ENCODE assay signal across 10 cellular contexts in genomic region chr9:97564291-97565175, GRCh38.
DNase-seq lines count a peak whose midpoint lies in the region; ATAC-seq, FAIRE-seq and TF ChIP-seq lines count a peak whose summit lies in the region.
"Had no signal": no experiment of that assay in that cellular context is flagged by ENCODE, and none has a peak within 500 bp of the region (broad histone marks: within the 10 kb centered on the region; RNA-seq: fewer than 3 reads in every experiment).

No MANE protein-coding gene starts in this region.

- H3K4me3 ChIP-seq in IMR-90 (ENCODE audit: insufficient read depth, low read depth, low read length): no peak overlapping the region
- H3K4me3 ChIP-seq in astrocyte (ENCODE audit: insufficient read depth, low read depth, low read length): no peak overlapping the region
- H3K4me3 ChIP-seq in right cardiac atrium (ENCODE audit: low read length): no peak overlapping the region
- H3K4me3 ChIP-seq in thoracic aorta: peak overlapping the region; percentile 2
- H3K4me3 ChIP-seq: skin epidermis had no signal

- no peak overlapping the region for H2BK120ac ChIP-seq in IMR-90 (ENCODE audit: low read depth, low read length)

- peaks cover 41% of the 10 kb centered on the region for H3K27me3 Mint-ChIP-seq in astrocyte (ENCODE audit: low read depth, unreplicated experiment)

- H2BK20ac ChIP-seq in IMR-90 (ENCODE audit: low read depth, low read length): no peak overlapping the region

- no peak for FAIRE-seq in astrocyte (lab: Jason Lieb, UNC)

- peaks cover 2% of the 10 kb centered on the region for H3K4me1 Mint-ChIP-seq in astrocyte (ENCODE audit: low read depth, unreplicated experiment)

- TF ChIP-seq CTCF in IMR-90 (conservative IDR thresholded peaks at IDR 0.05; ENCODE audit: low read depth, low read length): no peak
- no peak for TF ChIP-seq CTCF in astrocyte (IDR thresholded peaks at IDR 0.05; ENCODE audit: insufficient read depth, low read depth, low read length)
- TF ChIP-seq CTCF in thoracic aorta (IDR thresholded peaks at IDR 0.05): no peak

- peak overlapping the region; percentile 28; the same call in 1 of the 2 replicates for H2AK5ac ChIP-seq in IMR-90 (ENCODE audit: low read depth, low read length)

- no peak overlapping the region for H3K14ac ChIP-seq in IMR-90 (replicated peaks; ENCODE audit: low read depth, low read length)

- H2AK9ac ChIP-seq in IMR-90 (replicated peaks; ENCODE audit: low read depth, low read length, poor library complexity): no peak overlapping the region

- H3K27ac ChIP-seq in IMR-90 (ENCODE audit: insufficient read depth, low read length) (no peak overlapping the region), astrocyte (ENCODE audit: low read depth, low read length) (no peak overlapping the region), right cardiac atrium (ENCODE audit: low read length) (peak overlapping the region; percentile 50), thoracic aorta (peak overlapping the region; percentile 22 to 41)

- H3K4me1 ChIP-seq in IMR-90 (ENCODE audit: control insufficient read depth, insufficient read depth, low read length): peaks cover 1% of the 10 kb centered on the region; the same call in 1 of the 2 replicates
- peaks cover 3% of the 10 kb centered on the region for H3K4me1 ChIP-seq in astrocyte (ENCODE audit: insufficient read depth, low read length)
- H3K4me1 ChIP-seq in right cardiac atrium (ENCODE audit: control insufficient read depth, insufficient read depth, low read length): peaks cover 20% of the 10 kb centered on the region
- H3K4me1 ChIP-seq in thoracic aorta (ENCODE audit: control insufficient read depth in 1 of 2, low read depth in 2 of 2): peaks cover 19 to 30% of the 10 kb centered on the region in 2 donors

- POLR2A ChIA-PET in IMR-90 (lab: Charles Lee; ENCODE audit: unreplicated experiment): interaction anchor here (0.5 kb wide), 1 partner anchor 63 kb away, joined by 3 read pairs; the partner anchor contains the start of gene TMOD1

- in situ Hi-C loops in IMR-90 (cut with MboI; ENCODE audit: low sequenced_read_pairs): no loop called here

- TF ChIP-seq RAD21 in IMR-90 (IDR thresholded peaks at IDR 0.05; ENCODE audit: low read length): no peak

- H3K79me1 ChIP-seq in IMR-90 (ENCODE audit: low read depth in 1 of 2, low read length in 2 of 2): no peaks in the 10 kb centered on the region

- BruUV-seq in IMR-90 (replicated peaks; lab: Mats Ljungman, UMichigan): no TSS peak

- CTCF ChIA-PET in IMR-90 (lab: Yijun Ruan, JAX): interaction anchor here (0.7 kb wide), 1 partner anchor 1755 kb away, joined by 5 read pairs; no protein-coding TSS in a partner anchor

- H3K9me3 Mint-ChIP-seq in astrocyte (ENCODE audit: unreplicated experiment): peaks cover 5% of the 10 kb centered on the region
- H3K9me3 Mint-ChIP-seq: activated T-cell treated with anti-CD3 and anti-CD28 coated beads, Interleukin-2, amount 50 U/mL, for 4 hours had no signal

- peaks cover 4% of the 10 kb centered on the region for H3K9me1 ChIP-seq in IMR-90 (ENCODE audit: insufficient read depth, low read length)

- 33% methylated on average over 6 of the region's 14 CpGs; no CpG with 5 or more reads in 1 of the 2 experiments for WGBS in IMR-90 (ENCODE audit: extremely low coverage in 2 of 2, insufficient read length in 1 of 2), 2 experiments
- 36% methylated on average over 14 of the region's 14 CpGs for WGBS in right cardiac atrium

- no peak overlapping the region for H3K27ac Mint-ChIP-seq in astrocyte (ENCODE audit: unreplicated experiment)

- H3K4me3 Mint-ChIP-seq in astrocyte (ENCODE audit: unreplicated experiment): no peak overlapping the region
- H3K4me3 Mint-ChIP-seq: activated T-cell treated with anti-CD3 and anti-CD28 coated beads, Interleukin-2, amount 50 U/mL, for 4 hours had no signal

- no peak overlapping the region for H4K91ac ChIP-seq in IMR-90 (ENCODE audit: insufficient read depth, low read depth, low read length)

- peak; percentile 78 for DNase-seq in IMR-90
- DNase-seq in astrocyte (ENCODE audit: low read depth): peak; percentile 52
- DNase-seq in right cardiac atrium: peak in 2 of 3 donors; percentile 46 to 65
- DNase-seq in thoracic aorta (ENCODE audit: low spot score): no peak
- no peak for DNase-seq in kidney glomerular epithelial cell (lab: John Stamatoyannopoulos, UW)
- no peak for DNase-seq in stimulated activated naive CD8-positive, alpha-beta T cell treated with anti-CD3 and anti-CD28 coated beads, Interleukin-15, Interleukin-2, amounts not matched to agents 100 U/mL and 50 U/mL, for 24 hours
- DNase-seq in stimulated activated CD4-positive, alpha-beta T cell treated with anti-CD3 and anti-CD28 coated beads, Interleukin-4, amount 100 ng/mL, for 4 hours: no peak
- DNase-seq: activated T-cell treated with anti-CD3 and anti-CD28 coated beads, Interleukin-2, amount 50 U/mL, for 4 hours had no signal

- no peak overlapping the region for H2BK5ac ChIP-seq in IMR-90 (ENCODE audit: low read depth, low read length, poor library complexity, severe bottlenecking)

- H2AFZ ChIP-seq in IMR-90 (replicated peaks; ENCODE audit: low read length, poor library complexity): peak overlapping the region; percentile 35
- H2AFZ ChIP-seq in astrocyte (ENCODE audit: low read depth, low read length): no peak overlapping the region

- no peak overlapping the region for H4K5ac ChIP-seq in IMR-90 (ENCODE audit: low read depth, low read length)

- H3K4me2 ChIP-seq in IMR-90 (ENCODE audit: low read depth, low read length): no peak overlapping the region
- H3K4me2 ChIP-seq in astrocyte (ENCODE audit: low read length): peak overlapping the region; percentile 4

- H3K36me3 ChIP-seq in IMR-90 (ENCODE audit: control insufficient read depth, insufficient read depth, low read length) (peaks cover 12% of the 10 kb centered on the region), astrocyte (ENCODE audit: insufficient read depth, low read length) (no peaks in the 10 kb centered on the region), thoracic aorta (peaks cover 27% of the 10 kb centered on the region)

- H4K20me1 ChIP-seq in IMR-90 (ENCODE audit: insufficient read depth, low read length) (no peaks in the 10 kb centered on the region), astrocyte (ENCODE audit: insufficient read depth, low read length) (no peaks in the 10 kb centered on the region)

- no peak overlapping the region for H3K4ac ChIP-seq in IMR-90 (ENCODE audit: low read depth, low read length)

- H2BK15ac ChIP-seq in IMR-90 (ENCODE audit: low read depth, low read length): no peak overlapping the region

- no peak overlapping the region for H4K8ac ChIP-seq in IMR-90 (ENCODE audit: low read depth in 2 of 2, low read length in 2 of 2)

- dilution Hi-C loops in IMR-90 (cut with HindIII; ENCODE audit: low sequenced_read_pairs, unreplicated experiment): no loop called here

- no peaks in the 10 kb centered on the region for H3K79me2 ChIP-seq in astrocyte (ENCODE audit: insufficient read depth, low read length)

- H3K9me3 ChIP-seq in IMR-90 (ENCODE audit: control insufficient read depth, insufficient read depth, low read length): no peaks in the 10 kb centered on the region
- no peaks in the 10 kb centered on the region for H3K9me3 ChIP-seq in astrocyte (ENCODE audit: insufficient read depth, low read depth, low read length)
- no peaks in the 10 kb centered on the region for H3K9me3 ChIP-seq in right cardiac atrium (ENCODE audit: control insufficient read depth, low read length)
- H3K9me3 ChIP-seq in thoracic aorta: no peaks in the 10 kb centered on the region

- H3K9ac ChIP-seq in IMR-90 (ENCODE audit: low read depth, low read length) (no peak overlapping the region), astrocyte (ENCODE audit: low read length) (no peak overlapping the region)

- H3K36me3 Mint-ChIP-seq in astrocyte (ENCODE audit: low read depth, unreplicated experiment): peaks cover 3% of the 10 kb centered on the region

- peak; percentile 91 for ATAC-seq in IMR-90 (ENCODE audit: low read depth)
- peak; percentile 56 to 71 for ATAC-seq in right cardiac atrium
- ATAC-seq in thoracic aorta (ENCODE audit: insufficient number of reproducible peaks, low FRiP score, low read depth): no peak
- ATAC-seq in HG03095 (IDR thresholded peaks at IDR 0.05; ENCODE audit: unreplicated experiment): no peak
- no peak for ATAC-seq in stimulated activated naive CD8-positive, alpha-beta T cell treated with anti-CD3 and anti-CD28 coated beads, Interleukin-15, Interleukin-2, amounts not matched to agents 100 U/mL and 50 U/mL, for 24 hours
- ATAC-seq: activated T-cell treated with anti-CD3 and anti-CD28 coated beads, Interleukin-2, amount 50 U/mL, for 4 hours had no signal

- intact Hi-C loops in IMR-90 (cut with micrococcal nuclease): no loop called here
- intact Hi-C loops in right cardiac atrium (cut with DNase I): no loop called here

- no peak overlapping the region for H3K18ac ChIP-seq in IMR-90 (ENCODE audit: low read depth, low read length)

- H3K27me3 ChIP-seq in IMR-90 (ENCODE audit: control insufficient read depth, insufficient read depth, low read length) (peaks cover 2% of the 10 kb centered on the region; the same call in 1 of the 2 replicates), astrocyte (ENCODE audit: insufficient read depth, low read length) (peaks cover 3% of the 10 kb centered on the region), right cardiac atrium (ENCODE audit: control insufficient read depth, insufficient read depth) (no peaks in the 10 kb centered on the region), thoracic aorta (replicated peaks; ENCODE audit: insufficient read depth) (no peaks in the 10 kb centered on the region)

- no peak for TF ChIP-seq POLR2A in IMR-90 (IDR thresholded peaks at IDR 0.05; ENCODE audit: low read depth, low read length)

- no peak overlapping the region for H3K23ac ChIP-seq in IMR-90 (ENCODE audit: low read depth, low read length)

- H3K56ac ChIP-seq in IMR-90 (ENCODE audit: extremely low read depth, insufficient read depth, low read length): no peak overlapping the region

TF ChIP-seq in IMR-90, 13 proteins besides CTCF, POLR2A, EP300 and RAD21 (continues in another document):
- no peak for TF ChIP-seq ELK1 (IDR thresholded peaks at IDR 0.05; ENCODE audit: borderline replicate concordance, low read depth, low read length)
- no peak for TF ChIP-seq RFX5 (IDR thresholded peaks at IDR 0.05; ENCODE audit: low read depth, low read length)
- TF ChIP-seq NFE2L2 (IDR thresholded peaks at IDR 0.05; ENCODE audit: low read depth, low read length): no peak
- no peak for TF ChIP-seq CEBPB (IDR thresholded peaks at IDR 0.05; ENCODE audit: low read depth, low read length)
- no peak for TF ChIP-seq MXI1 (IDR thresholded peaks at IDR 0.05; ENCODE audit: borderline replicate concordance, low read depth, low read length)
- TF ChIP-seq BHLHE40 (IDR thresholded peaks at IDR 0.05; ENCODE audit: low read depth, low read length): peak; percentile 90

Comparison
In these comparisons a context has a peak if more than half of its experiments do, and no peak if none do; other contexts are left out.
1. ATAC-seq: peak in IMR-90 (single experiment) and right cardiac atrium (2 of 2); none in thoracic aorta (single experiment), HG03095 (single experiment) and stimulated activated naive CD8-positive, alpha-beta T cell treated with anti-CD3 and anti-CD28 coated beads, Interleukin-15, Interleukin-2, amounts not matched to agents 100 U/mL and 50 U/mL, for 24 hours (single experiment).
2. DNase-seq: peak in IMR-90 (single experiment), astrocyte (single experiment) and right cardiac atrium (2 of 3); none in thoracic aorta (single experiment), kidney glomerular epithelial cell (single experiment), stimulated activated naive CD8-positive, alpha-beta T cell treated with anti-CD3 and anti-CD28 coated beads, Interleukin-15, Interleukin-2, amounts not matched to agents 100 U/mL and 50 U/mL, for 24 hours (single experiment) and stimulated activated CD4-positive, alpha-beta T cell treated with anti-CD3 and anti-CD28 coated beads, Interleukin-4, amount 100 ng/mL, for 4 hours (0 of 2).
3. H3K27ac ChIP-seq: peak in right cardiac atrium (single experiment) and thoracic aorta (2 of 2); none in IMR-90 (single experiment) and astrocyte (single experiment).